In the genomic region with DNA sequence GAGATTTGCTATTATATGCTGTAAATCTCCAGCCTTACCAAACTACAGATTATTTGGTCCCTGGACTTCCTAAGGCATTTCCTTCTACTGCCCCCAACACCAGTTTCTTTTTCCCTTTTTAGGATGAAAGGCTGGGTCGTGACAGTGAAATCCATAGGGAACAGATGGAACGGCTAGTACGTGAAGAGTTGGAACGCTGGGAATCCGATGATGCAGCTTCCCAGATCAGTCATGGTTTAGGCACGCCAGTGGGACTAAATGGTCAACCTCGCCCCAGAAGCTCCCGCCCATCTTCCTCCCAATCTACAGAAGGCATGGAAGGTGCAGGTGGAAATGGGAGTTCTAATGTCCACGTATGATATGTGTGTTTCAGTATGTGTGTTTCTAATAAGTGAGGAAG, we compare ENCODE assay signal across 24 cellular contexts.
"Had no signal": no experiment of that assay in that cellular context is flagged by ENCODE, and none has a peak within 500 bp of the region (broad histone marks: within the 10 kb centered on the region; RNA-seq: fewer than 3 reads in every experiment).

No MANE protein-coding gene starts in this region.

- ATAC-seq: effector memory CD8-positive, alpha-beta T cell; esophagus mucosa; gastrocnemius medialis; heart right ventricle; left cardiac atrium; left lung; left ventricle myocardium superior; lower lobe of right lung; mucosa of descending colon had no signal

- H3K27ac Mint-ChIP-seq: dendritic cell treated with granulocyte-macrophage colony-stimulating factor and Interleukin-4, amounts not matched to agents 40 ng/mL and 50 ng/mL, for 4 days; effector memory CD8-positive, alpha-beta T cell; endodermal cell; mesothelial cell of epicardium had no signal

- H3K4me3 Mint-ChIP-seq: dendritic cell treated with granulocyte-macrophage colony-stimulating factor and Interleukin-4, amounts not matched to agents 40 ng/mL and 50 ng/mL, for 4 days; effector memory CD8-positive, alpha-beta T cell; endodermal cell; mesothelial cell of epicardium had no signal

- H3K36me3 ChIP-seq: colonic mucosa had no signal

- H3K27me3 Mint-ChIP-seq: dendritic cell treated with granulocyte-macrophage colony-stimulating factor and Interleukin-4, amounts not matched to agents 40 ng/mL and 50 ng/mL, for 4 days; effector memory CD8-positive, alpha-beta T cell had no signal

- H3K27ac ChIP-seq: colonic mucosa, epithelial cell of prostate, esophagus squamous epithelium, gastrocnemius medialis, heart right ventricle, left lung, lower lobe of right lung had no signal

- H3K4me3 ChIP-seq: colonic mucosa, esophagus squamous epithelium, gastrocnemius medialis, heart right ventricle, left lung, lower lobe of right lung, mucosa of descending colon had no signal

- DNase-seq: colonic mucosa; cortex of kidney; effector CD8-positive, alpha-beta T cell; effector memory CD8-positive, alpha-beta T cell; endodermal cell; erythroblast; esophagus squamous epithelium; foreskin fibroblast; foreskin melanocyte; gastrocnemius medialis; glutamatergic neuron; head of caudate nucleus; heart right ventricle; hippocampal formation; left cardiac atrium; left lung; left ventricle myocardium superior; lower lobe of right lung; mesenchymal stem cell; mucosa of descending colon had no signal

- H3K9me3 ChIP-seq: colonic mucosa, esophagus squamous epithelium, gastrocnemius medialis, mucosa of descending colon had no signal

- H3K4me1 ChIP-seq: colonic mucosa, gastrocnemius medialis, heart right ventricle, left lung, lower lobe of right lung had no signal

- H3K4me1 Mint-ChIP-seq: endodermal cell, mesothelial cell of epicardium had no signal

- H3K27me3 ChIP-seq: colonic mucosa, esophagus squamous epithelium, gastrocnemius medialis, heart right ventricle, left lung had no signal
